Comparison of ENCODE assay signal across 8 cellular contexts in the genomic region with DNA sequence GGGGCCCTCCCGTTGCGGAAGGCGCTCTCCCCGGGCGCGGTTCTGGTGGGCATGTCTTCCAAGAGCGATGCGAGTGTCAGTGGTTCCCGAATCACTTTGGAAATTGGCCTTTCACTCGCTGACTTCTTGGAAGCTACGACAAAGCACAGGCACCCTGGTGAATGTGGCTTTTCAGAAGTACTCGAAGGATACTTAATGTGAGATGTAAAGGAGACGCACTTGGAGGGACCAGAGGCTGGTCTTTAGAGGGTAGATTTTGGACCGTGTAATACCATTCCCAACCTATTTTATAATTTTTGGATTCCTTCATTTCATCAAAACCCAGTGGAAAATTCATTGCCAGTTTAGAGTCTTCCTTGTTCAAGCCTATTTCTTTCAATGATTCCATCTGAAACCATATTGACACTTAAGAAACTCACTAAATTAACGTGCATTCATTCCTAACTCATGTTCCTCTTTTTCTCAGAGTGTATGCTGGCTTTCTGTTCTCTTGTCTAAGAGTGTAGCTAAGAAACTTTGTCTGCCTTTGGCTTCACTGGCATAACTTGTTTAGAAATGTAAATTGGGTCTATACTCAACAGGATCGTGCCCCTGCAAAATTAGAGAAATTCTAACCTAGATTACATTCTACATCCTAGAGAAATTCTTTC.
A peak's percentile ranks its signal among the peaks of the same experiment; 100 is the strongest.
DNase-seq lines count a peak whose midpoint lies in the region; ATAC-seq and TF ChIP-seq lines count a peak whose summit lies in the region.

No MANE protein-coding gene starts in this region.

- peak overlapping the region; percentile 76 for H3K4me3 ChIP-seq in AG10803 (ENCODE audit: low read length)
- peak overlapping the region; percentile 72 for H3K4me3 ChIP-seq in fibroblast of mammary gland (ENCODE audit: control insufficient read depth, low read depth, low read length)
- peak overlapping the region; percentile 82 to 85 for H3K4me3 ChIP-seq in neutrophil (ENCODE audit: low read depth in 1 of 2, low read length in 1 of 2)

- H3K4me1 ChIP-seq in neutrophil (ENCODE audit: control insufficient read depth in 1 of 2, insufficient read depth in 1 of 2, low read depth in 1 of 2, low read length in 1 of 2), result peaks cover 16 to 20% of the 10 kb centered on the region in 2 experiments

- H3K27ac Mint-ChIP-seq in T-helper 2 cell treated with Interferon-gamma antibody and Interleukin-4, amounts not matched to agents 5 μg/mL and 100 μg/mL, for 36 hours, result peak overlapping the region; percentile 11

- no peaks in the 10 kb centered on the region for H3K9me3 Mint-ChIP-seq in T-helper 2 cell treated with Interferon-gamma antibody and Interleukin-4, amounts not matched to agents 5 μg/mL and 100 μg/mL, for 36 hours

- peak overlapping the region; percentile 75 for H3K27ac ChIP-seq in neutrophil

- H3K36me3 Mint-ChIP-seq in T-helper 2 cell treated with Interferon-gamma antibody and Interleukin-4, amounts not matched to agents 5 μg/mL and 100 μg/mL, for 36 hours (ENCODE audit: low read depth), result no peaks in the 10 kb centered on the region

- peaks cover 19% of the 10 kb centered on the region for H3K4me1 Mint-ChIP-seq in T-helper 2 cell treated with Interferon-gamma antibody and Interleukin-4, amounts not matched to agents 5 μg/mL and 100 μg/mL, for 36 hours (ENCODE audit: low read depth)

- ATAC-seq in GM18870 (IDR thresholded peaks at IDR 0.05; ENCODE audit: unreplicated experiment) (peak; percentile 16), HG03135 (IDR thresholded peaks at IDR 0.05; ENCODE audit: unreplicated experiment) (peak; percentile 14)

- H3K27me3 ChIP-seq in neutrophil, result no peaks in the 10 kb centered on the region

- no peak for TF ChIP-seq CTCF in AG10803 (conservative IDR thresholded peaks at IDR 0.05; ENCODE audit: low read length)
- no peak for TF ChIP-seq CTCF in fibroblast of mammary gland (conservative IDR thresholded peaks at IDR 0.05; ENCODE audit: control insufficient read depth, insufficient read depth, low read depth, low read length)
- TF ChIP-seq CTCF in neutrophil (IDR thresholded peaks at IDR 0.05), result no peak

- H3K4me3 Mint-ChIP-seq in T-helper 2 cell treated with Interferon-gamma antibody and Interleukin-4, amounts not matched to agents 5 μg/mL and 100 μg/mL, for 36 hours, result peak overlapping the region; percentile 84

- H3K36me3 ChIP-seq in neutrophil, result no peaks in the 10 kb centered on the region

- DNase-seq in AG10803 (ENCODE audit: low read depth) (peak; percentile 12), fibroblast of mammary gland (ENCODE audit: low read depth) (no peak), SW 1271 (lab: John Stamatoyannopoulos, UW) (no peak), NCI-H774 (lab: John Stamatoyannopoulos, UW) (no peak)
- no peak for DNase-seq in T-helper 2 cell treated with Interferon-gamma antibody and Interleukin-4, amounts not matched to agents 5 μg/mL and 100 μg/mL, for 36 hours (ENCODE audit: low spot score)

- no peaks in the 10 kb centered on the region for H3K9me3 ChIP-seq in neutrophil

- H3K27me3 Mint-ChIP-seq in T-helper 2 cell treated with Interferon-gamma antibody and Interleukin-4, amounts not matched to agents 5 μg/mL and 100 μg/mL, for 36 hours (ENCODE audit: low read depth), result peaks cover 8% of the 10 kb centered on the region
